In the genomic region with DNA sequence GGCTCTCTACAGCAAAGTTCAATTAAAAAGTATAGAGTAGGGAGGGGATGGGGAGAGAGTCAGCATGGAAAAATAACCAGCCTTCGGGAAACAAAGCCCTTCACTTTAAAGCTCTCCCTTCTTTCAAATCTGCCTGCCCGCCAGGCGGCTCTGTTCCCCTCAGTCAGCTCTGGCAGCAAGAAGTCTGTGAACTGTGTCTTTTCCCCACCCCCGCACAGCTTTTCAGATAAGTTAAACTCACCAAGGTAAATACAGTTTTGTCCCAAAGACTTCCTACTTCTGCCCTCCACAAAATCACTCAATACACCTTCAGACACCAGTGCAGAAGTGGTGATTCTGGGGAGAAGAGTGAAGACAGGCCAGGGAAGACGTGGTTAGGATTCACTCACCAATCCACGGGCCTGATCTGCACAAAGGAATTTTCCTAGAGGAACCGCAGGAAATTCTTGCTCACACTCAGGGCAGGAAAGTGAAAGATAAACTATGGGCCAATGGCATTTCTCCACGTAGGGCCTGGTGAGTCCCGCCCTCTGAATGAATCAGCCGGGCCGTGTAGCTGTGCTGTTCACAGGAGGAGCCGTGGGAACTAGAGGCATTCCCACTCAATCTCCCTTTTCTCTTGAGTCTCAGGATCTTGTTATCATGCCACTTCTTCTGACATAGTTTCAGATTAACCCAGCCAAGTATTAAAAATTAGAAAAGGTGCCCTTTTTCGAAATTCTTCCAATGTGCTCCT, we compare ENCODE assay signal across 1 cellular context.
A peak's percentile ranks its signal among the peaks of the same experiment; 100 is the strongest.
TF ChIP-seq lines count a peak whose summit lies in the region.

A gene with protein sequence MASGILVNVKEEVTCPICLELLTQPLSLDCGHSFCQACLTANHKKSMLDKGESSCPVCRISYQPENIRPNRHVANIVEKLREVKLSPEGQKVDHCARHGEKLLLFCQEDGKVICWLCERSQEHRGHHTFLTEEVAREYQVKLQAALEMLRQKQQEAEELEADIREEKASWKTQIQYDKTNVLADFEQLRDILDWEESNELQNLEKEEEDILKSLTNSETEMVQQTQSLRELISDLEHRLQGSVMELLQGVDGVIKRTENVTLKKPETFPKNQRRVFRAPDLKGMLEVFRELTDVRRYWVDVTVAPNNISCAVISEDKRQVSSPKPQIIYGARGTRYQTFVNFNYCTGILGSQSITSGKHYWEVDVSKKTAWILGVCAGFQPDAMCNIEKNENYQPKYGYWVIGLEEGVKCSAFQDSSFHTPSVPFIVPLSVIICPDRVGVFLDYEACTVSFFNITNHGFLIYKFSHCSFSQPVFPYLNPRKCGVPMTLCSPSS (minus strand): TSS at position 448 of the 736 bp plus-strand sequence. CDS start 4,897 bp downstream, outside the sequence.

TF ChIP-seq in HepG2, 621 proteins besides CTCF, POLR2A, EP300 and RAD21 (continued from another document and continues in another):
- TF ChIP-seq ZIK1 (CRISPR knock-in tag; IDR thresholded peaks at IDR 0.05; ENCODE audit: borderline replicate concordance, low read depth) (no peak), RORA (CRISPR knock-in tag; IDR thresholded peaks at IDR 0.05) (no peak), GABPB1 (CRISPR knock-in tag; IDR thresholded peaks at IDR 0.05) (no peak), MAZ (IDR thresholded peaks at IDR 0.05; ENCODE audit: borderline replicate concordance, low read depth, low read length) (no peak), MAZ (CRISPR knock-in tag; IDR thresholded peaks at IDR 0.05; ENCODE audit: low read depth) (no peak), ARID2 (CRISPR knock-in tag; IDR thresholded peaks at IDR 0.05; ENCODE audit: borderline replicate concordance) (no peak), ZEB1 (IDR thresholded peaks at IDR 0.05; ENCODE audit: insufficient replicate concordance, low read depth) (no peak), CHD4 (IDR thresholded peaks at IDR 0.05; ENCODE audit: borderline replicate concordance, low read length) (no peak), ZNF225 (CRISPR knock-in tag; IDR thresholded peaks at IDR 0.05) (no peak), FOXK2 (IDR thresholded peaks at IDR 0.05) (no peak), STAG1 (CRISPR knock-in tag; IDR thresholded peaks at IDR 0.05) (peak; percentile 26; the same call in 1 of the 2 replicates), ZNF432 (CRISPR knock-in tag; IDR thresholded peaks at IDR 0.05; ENCODE audit: borderline replicate concordance) (no peak), ZNF12 (CRISPR knock-in tag; IDR thresholded peaks at IDR 0.05) (no peak), ZNF678 (CRISPR knock-in tag; IDR thresholded peaks at IDR 0.05) (no peak), ZNF773 (CRISPR knock-in tag; IDR thresholded peaks at IDR 0.05; ENCODE audit: borderline replicate concordance) (no peak), GPN1 (CRISPR knock-in tag; IDR thresholded peaks at IDR 0.05; ENCODE audit: borderline replicate concordance) (no peak), SPEN (CRISPR knock-in tag; IDR thresholded peaks at IDR 0.05; ENCODE audit: low read depth) (peak; percentile 67; the same call in 1 of the 2 replicates), ZNF569 (CRISPR knock-in tag; IDR thresholded peaks at IDR 0.05; ENCODE audit: borderline replicate concordance) (no peak), ZNF274 (CRISPR knock-in tag; IDR thresholded peaks at IDR 0.05) (no peak), ZNF572 (CRISPR knock-in tag; IDR thresholded peaks at IDR 0.05) (no peak), POLR2AphosphoS2 (IDR thresholded peaks at IDR 0.05; ENCODE audit: low read depth, low read length) (no peak), ZNF883 (CRISPR knock-in tag; IDR thresholded peaks at IDR 0.05; ENCODE audit: not compliant biosample characterization) (no peak), TBX2 (CRISPR knock-in tag; IDR thresholded peaks at IDR 0.05; ENCODE audit: borderline replicate concordance) (no peak), SP2 (CRISPR knock-in tag; IDR thresholded peaks at IDR 0.05) (peak; percentile 59), NR2C2 (CRISPR knock-in tag; IDR thresholded peaks at IDR 0.05; ENCODE audit: borderline replicate concordance) (no peak), ZNF501 (CRISPR knock-in tag; IDR thresholded peaks at IDR 0.05) (peak; percentile 64; the same call in 1 of the 2 replicates), ZNF619 (CRISPR knock-in tag; IDR thresholded peaks at IDR 0.05) (no peak), CREM (IDR thresholded peaks at IDR 0.05) (peak; percentile 63), CREM (CRISPR knock-in tag; IDR thresholded peaks at IDR 0.05) (no peak), ZNF329 (CRISPR knock-in tag; IDR thresholded peaks at IDR 0.05; ENCODE audit: low read depth) (no peak)
- TF ChIP-seq, protein P1, sequence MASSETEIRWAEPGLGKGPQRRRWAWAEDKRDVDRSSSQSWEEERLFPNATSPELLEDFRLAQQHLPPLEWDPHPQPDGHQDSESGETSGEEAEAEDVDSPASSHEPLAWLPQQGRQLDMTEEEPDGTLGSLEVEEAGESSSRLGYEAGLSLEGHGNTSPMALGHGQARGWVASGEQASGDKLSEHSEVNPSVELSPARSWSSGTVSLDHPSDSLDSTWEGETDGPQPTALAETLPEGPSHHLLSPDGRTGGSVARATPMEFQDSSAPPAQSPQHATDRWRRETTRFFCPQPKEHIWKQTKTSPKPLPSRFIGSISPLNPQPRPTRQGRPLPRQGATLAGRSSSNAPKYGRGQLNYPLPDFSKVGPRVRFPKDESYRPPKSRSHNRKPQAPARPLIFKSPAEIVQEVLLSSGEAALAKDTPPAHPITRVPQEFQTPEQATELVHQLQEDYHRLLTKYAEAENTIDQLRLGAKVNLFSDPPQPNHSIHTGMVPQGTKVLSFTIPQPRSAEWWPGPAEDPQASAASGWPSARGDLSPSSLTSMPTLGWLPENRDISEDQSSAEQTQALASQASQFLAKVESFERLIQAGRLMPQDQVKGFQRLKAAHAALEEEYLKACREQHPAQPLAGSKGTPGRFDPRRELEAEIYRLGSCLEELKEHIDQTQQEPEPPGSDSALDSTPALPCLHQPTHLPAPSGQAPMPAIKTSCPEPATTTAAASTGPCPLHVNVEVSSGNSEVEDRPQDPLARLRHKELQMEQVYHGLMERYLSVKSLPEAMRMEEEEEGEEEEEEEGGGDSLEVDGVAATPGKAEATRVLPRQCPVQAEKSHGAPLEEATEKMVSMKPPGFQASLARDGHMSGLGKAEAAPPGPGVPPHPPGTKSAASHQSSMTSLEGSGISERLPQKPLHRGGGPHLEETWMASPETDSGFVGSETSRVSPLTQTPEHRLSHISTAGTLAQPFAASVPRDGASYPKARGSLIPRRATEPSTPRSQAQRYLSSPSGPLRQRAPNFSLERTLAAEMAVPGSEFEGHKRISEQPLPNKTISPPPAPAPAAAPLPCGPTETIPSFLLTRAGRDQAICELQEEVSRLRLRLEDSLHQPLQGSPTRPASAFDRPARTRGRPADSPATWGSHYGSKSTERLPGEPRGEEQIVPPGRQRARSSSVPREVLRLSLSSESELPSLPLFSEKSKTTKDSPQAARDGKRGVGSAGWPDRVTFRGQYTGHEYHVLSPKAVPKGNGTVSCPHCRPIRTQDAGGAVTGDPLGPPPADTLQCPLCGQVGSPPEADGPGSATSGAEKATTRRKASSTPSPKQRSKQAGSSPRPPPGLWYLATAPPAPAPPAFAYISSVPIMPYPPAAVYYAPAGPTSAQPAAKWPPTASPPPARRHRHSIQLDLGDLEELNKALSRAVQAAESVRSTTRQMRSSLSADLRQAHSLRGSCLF (CRISPR knock-in tag; IDR thresholded peaks at IDR 0.05; ENCODE audit: borderline replicate concordance): no peak
- TF ChIP-seq, protein P2, sequence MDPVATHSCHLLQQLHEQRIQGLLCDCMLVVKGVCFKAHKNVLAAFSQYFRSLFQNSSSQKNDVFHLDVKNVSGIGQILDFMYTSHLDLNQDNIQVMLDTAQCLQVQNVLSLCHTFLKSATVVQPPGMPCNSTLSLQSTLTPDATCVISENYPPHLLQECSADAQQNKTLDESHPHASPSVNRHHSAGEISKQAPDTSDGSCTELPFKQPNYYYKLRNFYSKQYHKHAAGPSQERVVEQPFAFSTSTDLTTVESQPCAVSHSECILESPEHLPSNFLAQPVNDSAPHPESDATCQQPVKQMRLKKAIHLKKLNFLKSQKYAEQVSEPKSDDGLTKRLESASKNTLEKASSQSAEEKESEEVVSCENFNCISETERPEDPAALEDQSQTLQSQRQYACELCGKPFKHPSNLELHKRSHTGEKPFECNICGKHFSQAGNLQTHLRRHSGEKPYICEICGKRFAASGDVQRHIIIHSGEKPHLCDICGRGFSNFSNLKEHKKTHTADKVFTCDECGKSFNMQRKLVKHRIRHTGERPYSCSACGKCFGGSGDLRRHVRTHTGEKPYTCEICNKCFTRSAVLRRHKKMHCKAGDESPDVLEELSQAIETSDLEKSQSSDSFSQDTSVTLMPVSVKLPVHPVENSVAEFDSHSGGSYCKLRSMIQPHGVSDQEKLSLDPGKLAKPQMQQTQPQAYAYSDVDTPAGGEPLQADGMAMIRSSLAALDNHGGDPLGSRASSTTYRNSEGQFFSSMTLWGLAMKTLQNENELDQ (CRISPR knock-in tag; IDR thresholded peaks at IDR 0.05; ENCODE audit: borderline replicate concordance): no peak
- TF ChIP-seq, protein P3, sequence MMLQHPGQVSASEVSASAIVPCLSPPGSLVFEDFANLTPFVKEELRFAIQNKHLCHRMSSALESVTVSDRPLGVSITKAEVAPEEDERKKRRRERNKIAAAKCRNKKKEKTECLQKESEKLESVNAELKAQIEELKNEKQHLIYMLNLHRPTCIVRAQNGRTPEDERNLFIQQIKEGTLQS (CRISPR knock-in tag; IDR thresholded peaks at IDR 0.05): no peak
- TF ChIP-seq, protein P4, sequence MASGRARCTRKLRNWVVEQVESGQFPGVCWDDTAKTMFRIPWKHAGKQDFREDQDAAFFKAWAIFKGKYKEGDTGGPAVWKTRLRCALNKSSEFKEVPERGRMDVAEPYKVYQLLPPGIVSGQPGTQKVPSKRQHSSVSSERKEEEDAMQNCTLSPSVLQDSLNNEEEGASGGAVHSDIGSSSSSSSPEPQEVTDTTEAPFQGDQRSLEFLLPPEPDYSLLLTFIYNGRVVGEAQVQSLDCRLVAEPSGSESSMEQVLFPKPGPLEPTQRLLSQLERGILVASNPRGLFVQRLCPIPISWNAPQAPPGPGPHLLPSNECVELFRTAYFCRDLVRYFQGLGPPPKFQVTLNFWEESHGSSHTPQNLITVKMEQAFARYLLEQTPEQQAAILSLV (CRISPR knock-in tag; IDR thresholded peaks at IDR 0.05; ENCODE audit: borderline replicate concordance): 0 out of 2 replicates have a peak, but pooled peaks have one; percentile 29
- TF ChIP-seq, protein P5, sequence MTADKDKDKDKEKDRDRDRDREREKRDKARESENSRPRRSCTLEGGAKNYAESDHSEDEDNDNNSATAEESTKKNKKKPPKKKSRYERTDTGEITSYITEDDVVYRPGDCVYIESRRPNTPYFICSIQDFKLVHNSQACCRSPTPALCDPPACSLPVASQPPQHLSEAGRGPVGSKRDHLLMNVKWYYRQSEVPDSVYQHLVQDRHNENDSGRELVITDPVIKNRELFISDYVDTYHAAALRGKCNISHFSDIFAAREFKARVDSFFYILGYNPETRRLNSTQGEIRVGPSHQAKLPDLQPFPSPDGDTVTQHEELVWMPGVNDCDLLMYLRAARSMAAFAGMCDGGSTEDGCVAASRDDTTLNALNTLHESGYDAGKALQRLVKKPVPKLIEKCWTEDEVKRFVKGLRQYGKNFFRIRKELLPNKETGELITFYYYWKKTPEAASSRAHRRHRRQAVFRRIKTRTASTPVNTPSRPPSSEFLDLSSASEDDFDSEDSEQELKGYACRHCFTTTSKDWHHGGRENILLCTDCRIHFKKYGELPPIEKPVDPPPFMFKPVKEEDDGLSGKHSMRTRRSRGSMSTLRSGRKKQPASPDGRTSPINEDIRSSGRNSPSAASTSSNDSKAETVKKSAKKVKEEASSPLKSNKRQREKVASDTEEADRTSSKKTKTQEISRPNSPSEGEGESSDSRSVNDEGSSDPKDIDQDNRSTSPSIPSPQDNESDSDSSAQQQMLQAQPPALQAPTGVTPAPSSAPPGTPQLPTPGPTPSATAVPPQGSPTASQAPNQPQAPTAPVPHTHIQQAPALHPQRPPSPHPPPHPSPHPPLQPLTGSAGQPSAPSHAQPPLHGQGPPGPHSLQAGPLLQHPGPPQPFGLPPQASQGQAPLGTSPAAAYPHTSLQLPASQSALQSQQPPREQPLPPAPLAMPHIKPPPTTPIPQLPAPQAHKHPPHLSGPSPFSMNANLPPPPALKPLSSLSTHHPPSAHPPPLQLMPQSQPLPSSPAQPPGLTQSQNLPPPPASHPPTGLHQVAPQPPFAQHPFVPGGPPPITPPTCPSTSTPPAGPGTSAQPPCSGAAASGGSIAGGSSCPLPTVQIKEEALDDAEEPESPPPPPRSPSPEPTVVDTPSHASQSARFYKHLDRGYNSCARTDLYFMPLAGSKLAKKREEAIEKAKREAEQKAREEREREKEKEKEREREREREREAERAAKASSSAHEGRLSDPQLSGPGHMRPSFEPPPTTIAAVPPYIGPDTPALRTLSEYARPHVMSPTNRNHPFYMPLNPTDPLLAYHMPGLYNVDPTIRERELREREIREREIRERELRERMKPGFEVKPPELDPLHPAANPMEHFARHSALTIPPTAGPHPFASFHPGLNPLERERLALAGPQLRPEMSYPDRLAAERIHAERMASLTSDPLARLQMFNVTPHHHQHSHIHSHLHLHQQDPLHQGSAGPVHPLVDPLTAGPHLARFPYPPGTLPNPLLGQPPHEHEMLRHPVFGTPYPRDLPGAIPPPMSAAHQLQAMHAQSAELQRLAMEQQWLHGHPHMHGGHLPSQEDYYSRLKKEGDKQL (CRISPR knock-in tag; IDR thresholded peaks at IDR 0.05; ENCODE audit: low read depth): no peak
- TF ChIP-seq, protein P6, sequence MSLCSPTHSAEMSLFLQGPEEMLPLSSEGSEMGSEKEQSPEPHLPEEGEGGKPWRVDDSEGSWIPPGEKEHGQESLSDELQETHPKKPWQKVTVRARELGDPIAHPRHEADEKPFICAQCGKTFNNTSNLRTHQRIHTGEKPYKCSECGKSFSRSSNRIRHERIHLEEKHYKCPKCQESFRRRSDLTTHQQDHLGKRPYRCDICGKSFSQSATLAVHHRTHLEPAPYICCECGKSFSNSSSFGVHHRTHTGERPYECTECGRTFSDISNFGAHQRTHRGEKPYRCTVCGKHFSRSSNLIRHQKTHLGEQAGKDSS (CRISPR knock-in tag; IDR thresholded peaks at IDR 0.05; ENCODE audit: borderline replicate concordance, low read depth): no peak
- TF ChIP-seq, protein P7, sequence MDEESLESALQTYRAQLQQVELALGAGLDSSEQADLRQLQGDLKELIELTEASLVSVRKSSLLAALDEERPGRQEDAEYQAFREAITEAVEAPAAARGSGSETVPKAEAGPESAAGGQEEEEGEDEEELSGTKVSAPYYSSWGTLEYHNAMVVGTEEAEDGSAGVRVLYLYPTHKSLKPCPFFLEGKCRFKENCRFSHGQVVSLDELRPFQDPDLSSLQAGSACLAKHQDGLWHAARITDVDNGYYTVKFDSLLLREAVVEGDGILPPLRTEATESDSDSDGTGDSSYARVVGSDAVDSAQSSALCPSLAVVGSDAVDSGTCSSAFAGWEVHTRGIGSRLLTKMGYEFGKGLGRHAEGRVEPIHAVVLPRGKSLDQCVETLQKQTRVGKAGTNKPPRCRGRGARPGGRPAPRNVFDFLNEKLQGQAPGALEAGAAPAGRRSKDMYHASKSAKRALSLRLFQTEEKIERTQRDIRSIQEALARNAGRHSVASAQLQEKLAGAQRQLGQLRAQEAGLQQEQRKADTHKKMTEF (CRISPR knock-in tag; IDR thresholded peaks at IDR 0.05): peak; percentile 50; the same call in 1 of the 2 replicates
- TF ChIP-seq, protein P8, sequence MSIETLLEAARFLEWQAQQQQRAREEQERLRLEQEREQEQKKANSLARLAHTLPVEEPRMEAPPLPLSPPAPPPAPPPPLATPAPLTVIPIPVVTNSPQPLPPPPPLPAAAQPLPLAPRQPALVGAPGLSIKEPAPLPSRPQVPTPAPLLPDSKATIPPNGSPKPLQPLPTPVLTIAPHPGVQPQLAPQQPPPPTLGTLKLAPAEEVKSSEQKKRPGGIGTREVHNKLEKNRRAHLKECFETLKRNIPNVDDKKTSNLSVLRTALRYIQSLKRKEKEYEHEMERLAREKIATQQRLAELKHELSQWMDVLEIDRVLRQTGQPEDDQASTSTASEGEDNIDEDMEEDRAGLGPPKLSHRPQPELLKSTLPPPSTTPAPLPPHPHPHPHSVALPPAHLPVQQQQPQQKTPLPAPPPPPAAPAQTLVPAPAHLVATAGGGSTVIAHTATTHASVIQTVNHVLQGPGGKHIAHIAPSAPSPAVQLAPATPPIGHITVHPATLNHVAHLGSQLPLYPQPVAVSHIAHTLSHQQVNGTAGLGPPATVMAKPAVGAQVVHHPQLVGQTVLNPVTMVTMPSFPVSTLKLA (IDR thresholded peaks at IDR 0.05): no peak
